In the genomic region with DNA sequence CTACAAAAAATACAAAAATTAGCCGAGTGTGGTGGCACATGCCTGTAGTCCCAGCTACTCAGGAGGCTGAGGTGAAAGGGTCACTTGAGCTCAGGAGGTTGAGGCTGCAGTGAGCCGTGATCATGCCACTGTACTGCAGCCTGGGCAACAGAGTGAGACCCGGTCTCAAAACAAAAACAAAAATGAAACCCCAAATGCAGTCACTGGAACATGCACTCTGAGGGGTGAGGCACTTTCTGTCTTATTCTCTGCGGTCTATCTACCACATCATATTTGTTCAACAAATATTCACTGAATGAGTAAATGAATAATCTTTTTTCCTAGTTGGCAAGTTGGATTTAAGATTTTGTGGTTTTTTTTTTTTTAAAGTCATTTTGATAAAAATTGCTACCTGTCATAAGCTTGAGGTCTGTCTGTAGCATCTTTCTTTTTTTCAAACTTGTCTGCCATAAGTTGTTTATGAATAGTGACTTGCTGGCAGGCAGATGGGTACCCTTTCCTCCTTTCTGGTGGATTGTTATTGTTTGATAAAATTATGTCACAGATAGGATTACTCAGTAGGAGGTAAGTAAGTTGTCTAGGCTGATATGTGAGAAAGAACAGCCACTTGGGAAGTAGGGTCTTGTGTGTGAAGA, we compare ENCODE assay signal across 1 cellular context.
TF ChIP-seq lines count a peak whose summit lies in the region.

No MANE protein-coding gene starts in this region.

TF ChIP-seq in GM12878, 131 proteins besides CTCF, POLR2A, EP300 and RAD21 (continued from another document):
- TF ChIP-seq, protein P1, sequence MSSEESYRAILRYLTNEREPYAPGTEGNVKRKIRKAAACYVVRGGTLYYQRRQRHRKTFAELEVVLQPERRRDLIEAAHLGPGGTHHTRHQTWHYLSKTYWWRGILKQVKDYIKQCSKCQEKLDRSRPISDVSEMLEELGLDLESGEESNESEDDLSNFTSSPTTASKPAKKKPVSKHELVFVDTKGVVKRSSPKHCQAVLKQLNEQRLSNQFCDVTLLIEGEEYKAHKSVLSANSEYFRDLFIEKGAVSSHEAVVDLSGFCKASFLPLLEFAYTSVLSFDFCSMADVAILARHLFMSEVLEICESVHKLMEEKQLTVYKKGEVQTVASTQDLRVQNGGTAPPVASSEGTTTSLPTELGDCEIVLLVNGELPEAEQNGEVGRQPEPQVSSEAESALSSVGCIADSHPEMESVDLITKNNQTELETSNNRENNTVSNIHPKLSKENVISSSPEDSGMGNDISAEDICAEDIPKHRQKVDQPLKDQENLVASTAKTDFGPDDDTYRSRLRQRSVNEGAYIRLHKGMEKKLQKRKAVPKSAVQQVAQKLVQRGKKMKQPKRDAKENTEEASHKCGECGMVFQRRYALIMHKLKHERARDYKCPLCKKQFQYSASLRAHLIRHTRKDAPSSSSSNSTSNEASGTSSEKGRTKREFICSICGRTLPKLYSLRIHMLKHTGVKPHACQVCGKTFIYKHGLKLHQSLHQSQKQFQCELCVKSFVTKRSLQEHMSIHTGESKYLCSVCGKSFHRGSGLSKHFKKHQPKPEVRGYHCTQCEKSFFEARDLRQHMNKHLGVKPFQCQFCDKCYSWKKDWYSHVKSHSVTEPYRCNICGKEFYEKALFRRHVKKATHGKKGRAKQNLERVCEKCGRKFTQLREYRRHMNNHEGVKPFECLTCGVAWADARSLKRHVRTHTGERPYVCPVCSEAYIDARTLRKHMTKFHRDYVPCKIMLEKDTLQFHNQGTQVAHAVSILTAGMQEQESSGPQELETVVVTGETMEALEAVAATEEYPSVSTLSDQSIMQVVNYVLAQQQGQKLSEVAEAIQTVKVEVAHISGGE (CRISPR knock-in tag; IDR thresholded peaks at IDR 0.05), result no peak
- TF ChIP-seq NR2C1 (IDR thresholded peaks at IDR 0.05), result no peak
- TF ChIP-seq FOXM1 (IDR thresholded peaks at IDR 0.05; ENCODE audit: low read depth, low read length), result no peak
- TF ChIP-seq JUNB (IDR thresholded peaks at IDR 0.05), result peak; percentile 83
- TF ChIP-seq HCFC1 (IDR thresholded peaks at IDR 0.05; ENCODE audit: low read length), result no peak
- TF ChIP-seq NFYA (IDR thresholded peaks at IDR 0.05; ENCODE audit: borderline replicate concordance, low read depth, low read length), result no peak
